19 cellular contexts compared by ENCODE assay signal in the genomic region with DNA sequence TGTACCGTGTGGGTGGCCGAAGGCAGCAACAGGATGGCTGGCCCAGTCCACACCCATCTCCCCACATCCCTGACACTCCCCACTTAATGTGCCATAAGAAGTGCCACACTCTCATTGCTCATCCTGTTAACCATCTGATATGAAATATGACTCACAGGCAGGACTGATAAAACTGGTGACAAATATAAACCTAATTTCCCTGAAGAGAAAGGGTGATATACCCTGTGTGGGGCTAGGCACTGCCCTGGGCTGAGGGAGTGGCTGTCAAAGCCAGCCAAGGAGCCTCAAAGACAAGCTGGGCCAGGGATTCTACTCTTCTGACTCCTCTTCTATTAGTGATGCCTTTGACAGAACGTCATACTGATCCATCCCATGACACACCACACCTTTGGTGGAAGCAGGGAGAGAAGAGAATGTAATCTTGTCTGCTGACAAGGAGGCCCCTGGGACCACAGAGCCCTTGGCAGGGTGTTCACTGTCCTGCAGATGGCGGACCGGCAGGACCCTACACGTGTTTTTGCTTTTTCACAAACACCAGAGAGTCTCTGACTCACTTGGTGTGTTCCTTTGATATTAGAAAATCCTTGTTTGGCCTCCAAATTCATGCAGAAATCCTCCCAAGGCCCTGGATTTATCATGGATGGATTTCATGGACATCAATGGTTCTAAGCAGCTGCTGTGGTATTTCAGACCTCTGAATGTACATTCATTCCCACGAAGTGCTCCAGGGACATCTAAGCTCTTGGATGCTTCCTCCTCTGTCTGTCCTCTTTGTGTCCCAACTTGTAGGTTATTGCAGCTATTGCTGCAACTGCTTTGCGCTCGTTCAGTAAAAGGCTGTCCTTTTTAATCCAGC.
DNase-seq lines count a peak whose midpoint lies in the region; ATAC-seq and TF ChIP-seq lines count a peak whose summit lies in the region.
"Had no signal": no experiment of that assay in that cellular context is flagged by ENCODE, and none has a peak within 500 bp of the region (broad histone marks: within the 10 kb centered on the region; RNA-seq: fewer than 3 reads in every experiment).

No MANE protein-coding gene starts in this region.

- in situ Hi-C loops in IMR-90 (cut with MboI; ENCODE audit: low sequenced_read_pairs): no loop called here

- H3K18ac ChIP-seq in IMR-90 (ENCODE audit: low read depth, low read length): no peak overlapping the region

- CTCF ChIA-PET in IMR-90 (lab: Yijun Ruan, JAX): no interaction called here

- no peak for TF ChIP-seq CTCF in IMR-90 (conservative IDR thresholded peaks at IDR 0.05; ENCODE audit: low read depth, low read length)
- no peak for TF ChIP-seq CTCF in VCaP (conservative IDR thresholded peaks at IDR 0.05)

- ATAC-seq in IMR-90 (ENCODE audit: low read depth): no peak
- peak; percentile 18 for ATAC-seq in stimulated activated effector memory CD8-positive, alpha-beta T cell treated with anti-CD3 and anti-CD28 coated beads, Interleukin-12 subunit alpha, Interleukin-12 subunit beta, amount 100 ng/mL, for 72 hours
- no peak for ATAC-seq in GM18505 (IDR thresholded peaks at IDR 0.05; ENCODE audit: unreplicated experiment)
- ATAC-seq in effector memory CD8-positive, alpha-beta T cell (replicated peaks): no peak
- ATAC-seq: stimulated activated naive CD8-positive, alpha-beta T cell treated with anti-CD3 and anti-CD28 coated beads, Interleukin-15, amount 100 ng/mL, for 72 hours had no signal

- no peak overlapping the region for H3K4me2 ChIP-seq in IMR-90 (ENCODE audit: low read depth, low read length)
- H3K4me2 ChIP-seq: BLaER1 had no signal

- no peak overlapping the region for H3K9ac ChIP-seq in IMR-90 (ENCODE audit: low read depth, low read length)
- H3K9ac ChIP-seq: BLaER1 had no signal

- H3K4me3 Mint-ChIP-seq in stimulated activated effector memory CD8-positive, alpha-beta T cell treated with anti-CD3 and anti-CD28 coated beads, Interleukin-12 subunit alpha, Interleukin-12 subunit beta, amount 100 ng/mL, for 72 hours: no peak overlapping the region
- H3K4me3 Mint-ChIP-seq in effector memory CD8-positive, alpha-beta T cell: no peak overlapping the region
- H3K4me3 Mint-ChIP-seq: activated T-helper 1 cell treated with anti-CD3 and anti-CD28 coated beads, Interleukin-12 subunit alpha, Interleukin-12 subunit beta, Interleukin-2, Interleukin-4 antibody, amounts not matched to agents 30 ng/mL and 10 ng/mL and 1 ng/mL, durations not matched to agents 14 hours and 24 hours and 36 hours; dendritic cell treated with granulocyte-macrophage colony-stimulating factor and Interleukin-4, amounts not matched to agents 40 ng/mL and 50 ng/mL, for 4 days; memory B cell; stimulated activated naive CD8-positive, alpha-beta T cell treated with anti-CD3 and anti-CD28 coated beads, Interleukin-15, amount 100 ng/mL, for 72 hours; T-helper 1 cell treated with Interleukin-12 subunit alpha and Interleukin-12 subunit beta and Interleukin-4 antibody, amounts not matched to agents 30 μg/mL and 1 μg/mL, for 36 hours had no signal

- H2BK5ac ChIP-seq in IMR-90 (ENCODE audit: low read depth, low read length, poor library complexity, severe bottlenecking): no peak overlapping the region

- H3K27ac ChIP-seq in IMR-90 (ENCODE audit: insufficient read depth, low read length): no peak overlapping the region
- H3K27ac ChIP-seq in VCaP: peak overlapping the region; percentile 14; the same call in 1 of the 2 replicates
- H3K27ac ChIP-seq: BLaER1 had no signal

- no peak overlapping the region for H3K56ac ChIP-seq in IMR-90 (ENCODE audit: extremely low read depth, insufficient read depth, low read length)

- H3K9me1 ChIP-seq in IMR-90 (ENCODE audit: insufficient read depth, low read length): no peaks in the 10 kb centered on the region

- no peak overlapping the region for H3K14ac ChIP-seq in IMR-90 (replicated peaks; ENCODE audit: low read depth, low read length)

- H2AFZ ChIP-seq in IMR-90 (replicated peaks; ENCODE audit: low read length, poor library complexity): peak overlapping the region; percentile 33

- BruUV-seq in IMR-90 (replicated peaks; lab: Mats Ljungman, UMichigan): no TSS peak

- no peaks in the 10 kb centered on the region for H4K20me1 ChIP-seq in IMR-90 (ENCODE audit: insufficient read depth, low read length)
- H4K20me1 ChIP-seq: BLaER1 had no signal

- no peaks in the 10 kb centered on the region for H3K9me3 ChIP-seq in IMR-90 (ENCODE audit: control insufficient read depth, insufficient read depth, low read length)
- H3K9me3 ChIP-seq: BLaER1, sigmoid colon had no signal

- no peak overlapping the region for H4K5ac ChIP-seq in IMR-90 (ENCODE audit: low read depth, low read length)

- no peak overlapping the region for H2BK15ac ChIP-seq in IMR-90 (ENCODE audit: low read depth, low read length)

- H3K27ac Mint-ChIP-seq in stimulated activated effector memory CD8-positive, alpha-beta T cell treated with anti-CD3 and anti-CD28 coated beads, Interleukin-12 subunit alpha, Interleukin-12 subunit beta, amount 100 ng/mL, for 72 hours: no peak overlapping the region
- no peak overlapping the region for H3K27ac Mint-ChIP-seq in effector memory CD8-positive, alpha-beta T cell
- H3K27ac Mint-ChIP-seq: activated T-helper 1 cell treated with anti-CD3 and anti-CD28 coated beads, Interleukin-12 subunit alpha, Interleukin-12 subunit beta, Interleukin-2, Interleukin-4 antibody, amounts not matched to agents 30 ng/mL and 10 ng/mL and 1 ng/mL, durations not matched to agents 14 hours and 24 hours and 36 hours; dendritic cell treated with granulocyte-macrophage colony-stimulating factor and Interleukin-4, amounts not matched to agents 40 ng/mL and 50 ng/mL, for 4 days; memory B cell; stimulated activated naive CD8-positive, alpha-beta T cell treated with anti-CD3 and anti-CD28 coated beads, Interleukin-15, amount 100 ng/mL, for 72 hours; T-helper 1 cell treated with Interleukin-12 subunit alpha and Interleukin-12 subunit beta and Interleukin-4 antibody, amounts not matched to agents 30 μg/mL and 1 μg/mL, for 36 hours had no signal

- WGBS in IMR-90 (ENCODE audit: extremely low coverage in 2 of 2, insufficient read length in 1 of 2), 2 experiments: 87% methylated on average over 3 of the region's 9 CpGs; no CpG with 5 or more reads in 1 of the 2 experiments

- peaks cover 8 to 62% of the 10 kb centered on the region in 2 donors for H3K27me3 Mint-ChIP-seq in effector memory CD8-positive, alpha-beta T cell

- H3K23ac ChIP-seq in IMR-90 (ENCODE audit: low read depth, low read length): no peak overlapping the region

- no peak overlapping the region for H2AK9ac ChIP-seq in IMR-90 (replicated peaks; ENCODE audit: low read depth, low read length, poor library complexity)

- TF ChIP-seq POLR2A in IMR-90 (IDR thresholded peaks at IDR 0.05; ENCODE audit: low read depth, low read length): no peak
- no peak for TF ChIP-seq POLR2A in GM18505 (IDR thresholded peaks at IDR 0.05; ENCODE audit: borderline replicate concordance, extremely low read depth, insufficient read depth, insufficient read length)

- H4K8ac ChIP-seq in IMR-90 (ENCODE audit: low read depth in 2 of 2, low read length in 2 of 2): no peak overlapping the region

- H2BK20ac ChIP-seq in IMR-90 (ENCODE audit: low read depth, low read length): no peak overlapping the region

- no peak overlapping the region for H4K91ac ChIP-seq in IMR-90 (ENCODE audit: insufficient read depth, low read depth, low read length)

- no peak overlapping the region for H3K4ac ChIP-seq in IMR-90 (ENCODE audit: low read depth, low read length)

- H3K4me1 ChIP-seq in IMR-90 (ENCODE audit: control insufficient read depth, insufficient read depth, low read length): peaks cover 5% of the 10 kb centered on the region; the same call in 1 of the 2 replicates

- dilution Hi-C loops in IMR-90 (cut with HindIII; ENCODE audit: low sequenced_read_pairs, unreplicated experiment): no loop called here

- no peaks in the 10 kb centered on the region for H3K36me3 ChIP-seq in IMR-90 (ENCODE audit: control insufficient read depth, insufficient read depth, low read length)
- H3K36me3 ChIP-seq: BLaER1, sigmoid colon had no signal

- H3K4me1 Mint-ChIP-seq in stimulated activated effector memory CD8-positive, alpha-beta T cell treated with anti-CD3 and anti-CD28 coated beads, Interleukin-12 subunit alpha, Interleukin-12 subunit beta, amount 100 ng/mL, for 72 hours: no peaks in the 10 kb centered on the region
- peaks cover 0 to 2% of the 10 kb centered on the region in 2 donors for H3K4me1 Mint-ChIP-seq in effector memory CD8-positive, alpha-beta T cell (ENCODE audit: low read depth in 2 of 2)
- H3K4me1 Mint-ChIP-seq: stimulated activated naive CD8-positive, alpha-beta T cell treated with anti-CD3 and anti-CD28 coated beads, Interleukin-15, amount 100 ng/mL, for 72 hours had no signal

- no peaks in the 10 kb centered on the region for H3K79me1 ChIP-seq in IMR-90 (ENCODE audit: low read depth in 1 of 2, low read length in 2 of 2)

- TF ChIP-seq RAD21 in IMR-90 (IDR thresholded peaks at IDR 0.05; ENCODE audit: low read length): no peak

- POLR2A ChIA-PET in IMR-90 (lab: Charles Lee; ENCODE audit: unreplicated experiment): no interaction called here

- no peak overlapping the region for H2AK5ac ChIP-seq in IMR-90 (ENCODE audit: low read depth, low read length)

- H3K9me3 Mint-ChIP-seq in stimulated activated effector memory CD8-positive, alpha-beta T cell treated with anti-CD3 and anti-CD28 coated beads, Interleukin-12 subunit alpha, Interleukin-12 subunit beta, amount 100 ng/mL, for 72 hours: no peaks in the 10 kb centered on the region
- H3K9me3 Mint-ChIP-seq in effector memory CD8-positive, alpha-beta T cell: no peaks in the 10 kb centered on the region
- H3K9me3 Mint-ChIP-seq: activated T-helper 1 cell treated with anti-CD3 and anti-CD28 coated beads, Interleukin-12 subunit alpha, Interleukin-12 subunit beta, Interleukin-2, Interleukin-4 antibody, amounts not matched to agents 30 ng/mL and 10 ng/mL and 1 ng/mL, durations not matched to agents 14 hours and 24 hours and 36 hours; dendritic cell treated with granulocyte-macrophage colony-stimulating factor and Interleukin-4, amounts not matched to agents 40 ng/mL and 50 ng/mL, for 4 days; memory B cell; stimulated activated naive CD8-positive, alpha-beta T cell treated with anti-CD3 and anti-CD28 coated beads, Interleukin-15, amount 100 ng/mL, for 72 hours; T-helper 1 cell treated with Interleukin-12 subunit alpha and Interleukin-12 subunit beta and Interleukin-4 antibody, amounts not matched to agents 30 μg/mL and 1 μg/mL, for 36 hours had no signal

- H3K27me3 ChIP-seq in IMR-90 (ENCODE audit: control insufficient read depth, insufficient read depth, low read length): peaks cover 3% of the 10 kb centered on the region; the same call in 1 of the 2 replicates
- H3K27me3 ChIP-seq: BLaER1, sigmoid colon had no signal

- no peaks in the 10 kb centered on the region for H3K36me3 Mint-ChIP-seq in stimulated activated effector memory CD8-positive, alpha-beta T cell treated with anti-CD3 and anti-CD28 coated beads, Interleukin-12 subunit alpha, Interleukin-12 subunit beta, amount 100 ng/mL, for 72 hours
- peaks cover 2% of the 10 kb centered on the region for H3K36me3 Mint-ChIP-seq in effector memory CD8-positive, alpha-beta T cell (ENCODE audit: insufficient read depth)
- H3K36me3 Mint-ChIP-seq: memory B cell had no signal

- intact Hi-C loops in IMR-90 (cut with micrococcal nuclease): no loop called here

- no peak overlapping the region for H3K4me3 ChIP-seq in IMR-90 (ENCODE audit: insufficient read depth, low read depth, low read length)
- H3K4me3 ChIP-seq: BLaER1, sigmoid colon had no signal

- no peak overlapping the region for H2BK120ac ChIP-seq in IMR-90 (ENCODE audit: low read depth, low read length)

- no peak for DNase-seq in IMR-90
- DNase-seq in iPS-NIHi7 (ENCODE audit: extremely low spot score): peak; percentile 3
- DNase-seq in stimulated activated effector memory CD8-positive, alpha-beta T cell treated with anti-CD3 and anti-CD28 coated beads, Interleukin-12 subunit alpha, Interleukin-12 subunit beta, amount 100 ng/mL, for 72 hours (ENCODE audit: low spot score in 2 of 2): no peak
- no peak for DNase-seq in SHP77 (lab: John Stamatoyannopoulos, UW)
- no peak for DNase-seq in effector memory CD8-positive, alpha-beta T cell
- DNase-seq: activated CD4-positive, alpha-beta T cell treated with anti-CD3 and anti-CD28 coated beads, Interleukin-2, amount 50 U/mL, for 4 hours; DMS53; Kasumi-1; NCI-H187 treated with DMSO at 0.1 percent for 48 hours; NCI-H526 treated with DMSO at 0.1 percent for 48 hours; sigmoid colon; stimulated activated naive CD8-positive, alpha-beta T cell treated with anti-CD3 and anti-CD28 coated beads, Interleukin-15, amount 100 ng/mL, for 72 hours had no signal
